ENCODE assay signal across 23 cellular contexts in genomic region chr2:105378276-105378840, GRCh38. TPM values are rescaled to one million over a fixed set of nuclear protein-coding genes. Genes with fewer than 3 reads are reported as not detected.
DNase-seq lines count a peak whose midpoint lies in the region; ATAC-seq and TF ChIP-seq lines count a peak whose summit lies in the region.
"Had no signal": no experiment of that assay in that cellular context is flagged by ENCODE, and none has a peak within 500 bp of the region (broad histone marks: within the 10 kb centered on the region; RNA-seq: fewer than 3 reads in every experiment).

No MANE protein-coding gene starts in this region.

- H3K4me1 ChIP-seq in Caco-2: peaks cover 46% of the 10 kb centered on the region
- H3K4me1 ChIP-seq: body of pancreas had no signal

- DNase-seq in Caco-2 (peak; percentile 35 to 58), WTC11 (ENCODE audit: low spot score) (no peak), left ventricle myocardium superior (no peak), sciatic nerve (ENCODE audit: low spot score) (peak; percentile 47), epidermal melanocyte (ENCODE audit: insufficient read length, low spot score) (no peak), NCI-H1092 (lab: John Stamatoyannopoulos, UW) (no peak), activated T-cell treated with anti-CD3 and anti-CD28 coated beads for 4 hours (no peak)
- DNase-seq: body of pancreas; CD4-positive, CD25-positive, alpha-beta regulatory T cell; DMS153; H9; lower lobe of right lung; naive B cell; NCI-H1694; NCI-H774; stimulated activated CD4-positive, alpha-beta T cell treated with anti-CD3 and anti-CD28 coated beads, Interleukin-4, amount 100 ng/mL, for 1 hour had no signal

- peaks cover 27% of the 10 kb centered on the region for H3K4me1 Mint-ChIP-seq in Caco-2 (ENCODE audit: low read depth, unreplicated experiment)
- H3K4me1 Mint-ChIP-seq in WTC11: no peaks in the 10 kb centered on the region
- H3K4me1 Mint-ChIP-seq: H9, naive B cell had no signal

- H3K36me3 Mint-ChIP-seq in Caco-2 (ENCODE audit: insufficient read depth, unreplicated experiment) (peaks cover 71% of the 10 kb centered on the region), WTC11 (peaks cover 4% of the 10 kb centered on the region; the same call in 1 of the 2 replicates)
- H3K36me3 Mint-ChIP-seq: activated naive CD8-positive, alpha-beta T cell; CD4-positive, CD25-positive, alpha-beta regulatory T cell; naive B cell had no signal

- BruUV-seq in Caco-2 (replicated peaks; lab: Mats Ljungman, UMichigan): no TSS peak

- H3K9me3 Mint-ChIP-seq in Caco-2 (ENCODE audit: unreplicated experiment) (no peaks in the 10 kb centered on the region), WTC11 (no peaks in the 10 kb centered on the region)
- H3K9me3 Mint-ChIP-seq: CD4-positive, CD25-positive, alpha-beta regulatory T cell; dendritic cell treated with granulocyte-macrophage colony-stimulating factor and Interleukin-4, amounts not matched to agents 40 ng/mL and 50 ng/mL, for 4 days; H9; naive B cell had no signal

- H3K27me3 Mint-ChIP-seq in Caco-2 (ENCODE audit: insufficient read depth, unreplicated experiment) (no peaks in the 10 kb centered on the region), WTC11 (ENCODE audit: low read depth) (no peaks in the 10 kb centered on the region)
- H3K27me3 Mint-ChIP-seq: activated naive CD8-positive, alpha-beta T cell had no signal

- no peak for TF ChIP-seq CTCF in Caco-2 (IDR thresholded peaks at IDR 0.05; ENCODE audit: insufficient read depth in 1 of 2, low read depth in 1 of 2, low read length in 1 of 2, severe bottlenecking in 1 of 2, unreplicated experiment in 1 of 2)
- no peak for TF ChIP-seq CTCF in WTC11 (IDR thresholded peaks at IDR 0.05)

- no peaks in the 10 kb centered on the region for H3K9me3 ChIP-seq in Caco-2
- H3K9me3 ChIP-seq: body of pancreas, lower lobe of right lung, vagina had no signal

- CTCF ChIA-PET in Caco-2 (lab: Charles Lee) (interaction anchor here (0.7 to 1.2 kb wide), 2 partner anchors 141 to 143 kb away, joined by 4 to 5 read pairs; no protein-coding TSS in a partner anchor), WTC11 (lab: Charles Lee) (interaction anchor here (0.6 to 1.5 kb wide), 5 partner anchors 26 to 597 kb away, joined by 3 read pairs; no protein-coding TSS in a partner anchor)

- intact Hi-C loops in Caco-2 (cut with micrococcal nuclease; ENCODE audit: unreplicated experiment): loop anchor here (1.0 to 2.0 kb wide), 2 partner anchors 20 to 143 kb away; partner anchors contain the start of gene FHL2
- intact Hi-C loops in left ventricle myocardium superior (cut with micrococcal nuclease): no loop called here
- intact Hi-C loops in sciatic nerve (cut with DNase I): no loop called here

- H3K27me3 ChIP-seq in Caco-2 (replicated peaks; ENCODE audit: control insufficient read depth, insufficient read depth, low read length): no peaks in the 10 kb centered on the region
- H3K27me3 ChIP-seq: body of pancreas, vagina had no signal

- POLR2A ChIA-PET in Caco-2 (lab: Charles Lee) (no interaction called here), WTC11 (lab: Charles Lee) (no interaction called here)

- H3K4me3 ChIP-seq in Caco-2 (ENCODE audit: low read depth, low read length): no peak overlapping the region
- H3K4me3 ChIP-seq: body of pancreas, lower lobe of right lung, SK-N-MC, skin epidermis, vagina had no signal

- no peak overlapping the region for H3K4me3 Mint-ChIP-seq in Caco-2 (ENCODE audit: unreplicated experiment)
- no peak overlapping the region for H3K4me3 Mint-ChIP-seq in WTC11
- H3K4me3 Mint-ChIP-seq: activated naive CD8-positive, alpha-beta T cell; CD4-positive, CD25-positive, alpha-beta regulatory T cell; dendritic cell treated with granulocyte-macrophage colony-stimulating factor and Interleukin-4, amounts not matched to agents 40 ng/mL and 50 ng/mL, for 4 days; H9; naive B cell had no signal

- ATAC-seq in WTC11 (no peak), left ventricle myocardium superior (peak; percentile 0), sciatic nerve (no peak), esophagus mucosa (no peak)
- ATAC-seq: body of pancreas, HepG2, lower lobe of right lung had no signal

- H3K36me3 ChIP-seq in Caco-2 (ENCODE audit: control insufficient read depth, insufficient read depth, low read length): no peaks in the 10 kb centered on the region
- H3K36me3 ChIP-seq: lower lobe of right lung, vagina had no signal

- H3K27ac Mint-ChIP-seq in Caco-2 (ENCODE audit: unreplicated experiment) (peak overlapping the region; percentile 70), WTC11 (peak overlapping the region; percentile 60; the same call in 1 of the 2 replicates)
- H3K27ac Mint-ChIP-seq: activated naive CD8-positive, alpha-beta T cell; dendritic cell treated with granulocyte-macrophage colony-stimulating factor and Interleukin-4, amounts not matched to agents 40 ng/mL and 50 ng/mL, for 4 days; naive B cell had no signal

TF ChIP-seq in WTC11, 78 proteins besides CTCF, POLR2A, EP300 and RAD21 (continues in another document):
- TF ChIP-seq JUN (CRISPR knock-in tag; IDR thresholded peaks at IDR 0.05) (no peak), IRF2 (CRISPR knock-in tag; IDR thresholded peaks at IDR 0.05; ENCODE audit: borderline replicate concordance, low read depth) (no peak), ZNF512 (CRISPR knock-in tag; IDR thresholded peaks at IDR 0.05; ENCODE audit: borderline replicate concordance) (no peak), ZNF416 (CRISPR knock-in tag; IDR thresholded peaks at IDR 0.05) (no peak), NFE2L1 (CRISPR knock-in tag; IDR thresholded peaks at IDR 0.05) (no peak), ARID4B (CRISPR knock-in tag; IDR thresholded peaks at IDR 0.05; ENCODE audit: borderline replicate concordance) (no peak), TEAD4 (CRISPR knock-in tag; IDR thresholded peaks at IDR 0.05) (no peak), E2F5 (CRISPR knock-in tag; IDR thresholded peaks at IDR 0.05) (no peak)

RNA-seq across cellular contexts. Expression of gene FHL2, which starts 20.5 kb away (rescaled TPM):
- total RNA-seq in Caco-2 (2022) (40.5 and 45.4 TPM in 2 replicates), WTC11 (2021) (21.1 to 22.2 TPM (median 22.1 TPM) in 3 replicates), left ventricle myocardium superior (1,772 TPM), sciatic nerve (208 TPM), esophagus mucosa (39.0 TPM)

RNA-seq across cellular contexts. Expression of gene C2orf49, which starts 41.0 kb away (rescaled TPM):
- total RNA-seq in Caco-2 (2022) (21.1 and 24.8 TPM in 2 replicates), WTC11 (2021) (15.9 to 17.2 TPM (median 16.6 TPM) in 3 replicates), left ventricle myocardium superior (18.6 TPM), sciatic nerve (30.6 TPM), esophagus mucosa (9.4 TPM)

RNA-seq across cellular contexts. Expression of gene TGFBRAP1, which starts 48.8 kb away (rescaled TPM):
- 25.7 and 26.0 TPM in 2 replicates for total RNA-seq in Caco-2 (2022)
- total RNA-seq in WTC11 (2021): 15.8 to 16.3 TPM (median 16.3 TPM) in 3 replicates
- total RNA-seq in left ventricle myocardium superior: 9.8 TPM
- 20.6 TPM for total RNA-seq in sciatic nerve
- 11.4 TPM for total RNA-seq in esophagus mucosa

Comparison
In these comparisons a context has a peak if more than half of its experiments do, and no peak if none do; other contexts are left out.
1. DNase-seq: peak in Caco-2 (2 of 2) and sciatic nerve (single experiment); none in WTC11 (single experiment), left ventricle myocardium superior (single experiment), epidermal melanocyte (single experiment), NCI-H1092 (single experiment) and activated T-cell treated with anti-CD3 and anti-CD28 coated beads for 4 hours (single experiment).